In the genomic region with DNA sequence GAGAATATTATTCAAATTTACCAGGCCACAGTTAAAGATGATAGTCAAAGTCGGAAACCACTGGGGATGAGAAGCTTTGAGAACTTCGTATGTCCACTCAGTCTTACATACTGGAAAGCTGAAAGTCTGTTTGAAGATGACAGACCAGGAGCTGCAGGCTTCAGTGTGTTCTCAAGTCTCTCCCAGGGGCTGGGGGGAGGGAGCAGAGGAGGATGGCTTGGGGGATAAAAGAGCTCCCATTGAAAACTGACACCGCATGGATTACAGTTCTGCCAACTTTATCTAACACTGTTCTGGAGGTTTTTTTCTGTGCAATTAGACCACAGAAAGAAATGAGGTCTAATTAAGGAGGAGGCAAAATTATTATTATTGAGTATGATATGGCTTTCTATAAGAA, we compare ENCODE assay signal across 1 cellular context.
TF ChIP-seq lines count a peak whose summit lies in the region.

No MANE protein-coding gene starts in this region.

TF ChIP-seq in GM23338, 12 proteins besides CTCF, POLR2A, EP300 and RAD21:
- TF ChIP-seq, protein P1, sequence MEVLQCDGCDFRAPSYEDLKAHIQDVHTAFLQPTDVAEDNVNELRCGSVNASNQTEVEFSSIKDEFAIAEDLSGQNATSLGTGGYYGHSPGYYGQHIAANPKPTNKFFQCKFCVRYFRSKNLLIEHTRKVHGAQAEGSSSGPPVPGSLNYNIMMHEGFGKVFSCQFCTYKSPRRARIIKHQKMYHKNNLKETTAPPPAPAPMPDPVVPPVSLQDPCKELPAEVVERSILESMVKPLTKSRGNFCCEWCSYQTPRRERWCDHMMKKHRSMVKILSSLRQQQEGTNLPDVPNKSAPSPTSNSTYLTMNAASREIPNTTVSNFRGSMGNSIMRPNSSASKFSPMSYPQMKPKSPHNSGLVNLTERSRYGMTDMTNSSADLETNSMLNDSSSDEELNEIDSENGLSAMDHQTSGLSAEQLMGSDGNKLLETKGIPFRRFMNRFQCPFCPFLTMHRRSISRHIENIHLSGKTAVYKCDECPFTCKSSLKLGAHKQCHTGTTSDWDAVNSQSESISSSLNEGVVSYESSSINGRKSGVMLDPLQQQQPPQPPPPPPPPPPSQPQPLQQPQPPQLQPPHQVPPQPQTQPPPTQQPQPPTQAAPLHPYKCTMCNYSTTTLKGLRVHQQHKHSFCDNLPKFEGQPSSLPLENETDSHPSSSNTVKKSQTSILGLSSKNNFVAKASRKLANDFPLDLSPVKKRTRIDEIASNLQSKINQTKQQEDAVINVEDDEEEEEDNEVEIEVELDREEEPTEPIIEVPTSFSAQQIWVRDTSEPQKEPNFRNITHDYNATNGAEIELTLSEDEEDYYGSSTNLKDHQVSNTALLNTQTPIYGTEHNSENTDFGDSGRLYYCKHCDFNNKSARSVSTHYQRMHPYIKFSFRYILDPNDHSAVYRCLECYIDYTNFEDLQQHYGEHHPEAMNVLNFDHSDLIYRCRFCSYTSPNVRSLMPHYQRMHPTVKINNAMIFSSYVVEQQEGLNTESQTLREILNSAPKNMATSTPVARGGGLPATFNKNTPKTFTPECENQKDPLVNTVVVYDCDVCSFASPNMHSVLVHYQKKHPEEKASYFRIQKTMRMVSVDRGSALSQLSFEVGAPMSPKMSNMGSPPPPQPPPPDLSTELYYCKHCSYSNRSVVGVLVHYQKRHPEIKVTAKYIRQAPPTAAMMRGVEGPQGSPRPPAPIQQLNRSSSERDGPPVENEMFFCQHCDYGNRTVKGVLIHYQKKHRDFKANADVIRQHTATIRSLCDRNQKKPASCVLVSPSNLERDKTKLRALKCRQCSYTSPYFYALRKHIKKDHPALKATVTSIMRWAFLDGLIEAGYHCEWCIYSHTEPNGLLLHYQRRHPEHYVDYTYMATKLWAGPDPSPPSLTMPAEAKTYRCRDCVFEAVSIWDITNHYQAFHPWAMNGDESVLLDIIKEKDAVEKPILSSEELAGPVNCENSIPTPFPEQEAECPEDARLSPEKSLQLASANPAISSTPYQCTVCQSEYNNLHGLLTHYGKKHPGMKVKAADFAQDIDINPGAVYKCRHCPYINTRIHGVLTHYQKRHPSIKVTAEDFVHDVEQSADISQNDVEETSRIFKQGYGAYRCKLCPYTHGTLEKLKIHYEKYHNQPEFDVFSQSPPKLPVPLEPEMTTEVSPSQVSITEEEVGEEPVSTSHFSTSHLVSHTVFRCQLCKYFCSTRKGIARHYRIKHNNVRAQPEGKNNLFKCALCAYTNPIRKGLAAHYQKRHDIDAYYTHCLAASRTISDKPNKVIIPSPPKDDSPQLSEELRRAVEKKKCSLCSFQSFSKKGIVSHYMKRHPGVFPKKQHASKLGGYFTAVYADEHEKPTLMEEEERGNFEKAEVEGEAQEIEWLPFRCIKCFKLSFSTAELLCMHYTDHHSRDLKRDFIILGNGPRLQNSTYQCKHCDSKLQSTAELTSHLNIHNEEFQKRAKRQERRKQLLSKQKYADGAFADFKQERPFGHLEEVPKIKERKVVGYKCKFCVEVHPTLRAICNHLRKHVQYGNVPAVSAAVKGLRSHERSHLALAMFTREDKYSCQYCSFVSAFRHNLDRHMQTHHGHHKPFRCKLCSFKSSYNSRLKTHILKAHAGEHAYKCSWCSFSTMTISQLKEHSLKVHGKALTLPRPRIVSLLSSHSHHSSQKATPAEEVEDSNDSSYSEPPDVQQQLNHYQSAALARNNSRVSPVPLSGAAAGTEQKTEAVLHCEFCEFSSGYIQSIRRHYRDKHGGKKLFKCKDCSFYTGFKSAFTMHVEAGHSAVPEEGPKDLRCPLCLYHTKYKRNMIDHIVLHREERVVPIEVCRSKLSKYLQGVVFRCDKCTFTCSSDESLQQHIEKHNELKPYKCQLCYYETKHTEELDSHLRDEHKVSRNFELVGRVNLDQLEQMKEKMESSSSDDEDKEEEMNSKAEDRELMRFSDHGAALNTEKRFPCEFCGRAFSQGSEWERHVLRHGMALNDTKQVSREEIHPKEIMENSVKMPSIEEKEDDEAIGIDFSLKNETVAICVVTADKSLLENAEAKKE (CRISPR knock-in tag; IDR thresholded peaks at IDR 0.05) = no peak
- TF ChIP-seq, protein P2, sequence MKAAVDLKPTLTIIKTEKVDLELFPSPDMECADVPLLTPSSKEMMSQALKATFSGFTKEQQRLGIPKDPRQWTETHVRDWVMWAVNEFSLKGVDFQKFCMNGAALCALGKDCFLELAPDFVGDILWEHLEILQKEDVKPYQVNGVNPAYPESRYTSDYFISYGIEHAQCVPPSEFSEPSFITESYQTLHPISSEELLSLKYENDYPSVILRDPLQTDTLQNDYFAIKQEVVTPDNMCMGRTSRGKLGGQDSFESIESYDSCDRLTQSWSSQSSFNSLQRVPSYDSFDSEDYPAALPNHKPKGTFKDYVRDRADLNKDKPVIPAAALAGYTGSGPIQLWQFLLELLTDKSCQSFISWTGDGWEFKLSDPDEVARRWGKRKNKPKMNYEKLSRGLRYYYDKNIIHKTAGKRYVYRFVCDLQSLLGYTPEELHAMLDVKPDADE (IDR thresholded peaks at IDR 0.05) = no peak
- TF ChIP-seq ZNF331 (CRISPR knock-in tag; IDR thresholded peaks at IDR 0.05; ENCODE audit: low read depth) (no peak), STAT1 (IDR thresholded peaks at IDR 0.05; ENCODE audit: unreplicated experiment) (no peak), JUNB (IDR thresholded peaks at IDR 0.05; ENCODE audit: unreplicated experiment) (no peak), ZNF114 (CRISPR knock-in tag; IDR thresholded peaks at IDR 0.05) (no peak), EZH2 (IDR thresholded peaks at IDR 0.05; ENCODE audit: low read depth, unreplicated experiment) (no peak), EZH2phosphoT487 (IDR thresholded peaks at IDR 0.05; ENCODE audit: unreplicated experiment) (no peak), POLR2AphosphoS5 (IDR thresholded peaks at IDR 0.05; ENCODE audit: low read depth) (no peak), CREB1 (CRISPR knock-in tag; IDR thresholded peaks at IDR 0.05; ENCODE audit: low read depth) (no peak), NANOG (IDR thresholded peaks at IDR 0.05; ENCODE audit: borderline replicate concordance) (no peak)
- TF ChIP-seq, protein P3, sequence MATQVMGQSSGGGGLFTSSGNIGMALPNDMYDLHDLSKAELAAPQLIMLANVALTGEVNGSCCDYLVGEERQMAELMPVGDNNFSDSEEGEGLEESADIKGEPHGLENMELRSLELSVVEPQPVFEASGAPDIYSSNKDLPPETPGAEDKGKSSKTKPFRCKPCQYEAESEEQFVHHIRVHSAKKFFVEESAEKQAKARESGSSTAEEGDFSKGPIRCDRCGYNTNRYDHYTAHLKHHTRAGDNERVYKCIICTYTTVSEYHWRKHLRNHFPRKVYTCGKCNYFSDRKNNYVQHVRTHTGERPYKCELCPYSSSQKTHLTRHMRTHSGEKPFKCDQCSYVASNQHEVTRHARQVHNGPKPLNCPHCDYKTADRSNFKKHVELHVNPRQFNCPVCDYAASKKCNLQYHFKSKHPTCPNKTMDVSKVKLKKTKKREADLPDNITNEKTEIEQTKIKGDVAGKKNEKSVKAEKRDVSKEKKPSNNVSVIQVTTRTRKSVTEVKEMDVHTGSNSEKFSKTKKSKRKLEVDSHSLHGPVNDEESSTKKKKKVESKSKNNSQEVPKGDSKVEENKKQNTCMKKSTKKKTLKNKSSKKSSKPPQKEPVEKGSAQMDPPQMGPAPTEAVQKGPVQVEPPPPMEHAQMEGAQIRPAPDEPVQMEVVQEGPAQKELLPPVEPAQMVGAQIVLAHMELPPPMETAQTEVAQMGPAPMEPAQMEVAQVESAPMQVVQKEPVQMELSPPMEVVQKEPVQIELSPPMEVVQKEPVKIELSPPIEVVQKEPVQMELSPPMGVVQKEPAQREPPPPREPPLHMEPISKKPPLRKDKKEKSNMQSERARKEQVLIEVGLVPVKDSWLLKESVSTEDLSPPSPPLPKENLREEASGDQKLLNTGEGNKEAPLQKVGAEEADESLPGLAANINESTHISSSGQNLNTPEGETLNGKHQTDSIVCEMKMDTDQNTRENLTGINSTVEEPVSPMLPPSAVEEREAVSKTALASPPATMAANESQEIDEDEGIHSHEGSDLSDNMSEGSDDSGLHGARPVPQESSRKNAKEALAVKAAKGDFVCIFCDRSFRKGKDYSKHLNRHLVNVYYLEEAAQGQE (IDR thresholded peaks at IDR 0.05; ENCODE audit: unreplicated experiment) = no peak
TF ChIP-seq in GM23338: peak in this region for 0.
